1 cellular context compared by ENCODE assay signal in the genomic region with DNA sequence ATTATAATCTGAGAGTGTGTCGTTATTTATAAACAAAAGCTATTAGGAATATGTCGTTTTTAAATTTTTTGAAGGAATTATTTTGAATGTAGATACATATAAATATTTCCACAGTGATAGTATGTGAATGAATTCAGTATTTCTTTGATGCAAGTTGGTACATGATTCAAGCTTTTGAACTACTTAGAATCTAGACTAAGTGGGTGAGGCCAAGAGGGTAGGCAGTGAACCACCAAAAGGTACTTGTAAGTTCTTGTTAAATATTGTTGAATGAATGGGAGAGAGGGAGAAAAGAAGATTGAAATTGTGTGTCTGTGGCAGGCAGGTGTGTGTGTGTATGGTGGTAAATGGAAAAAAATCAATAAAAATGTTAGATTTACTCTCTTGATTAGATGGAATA.
TF ChIP-seq lines count a peak whose summit lies in the region.

No MANE protein-coding gene starts in this region.

TF ChIP-seq in GM23338, 12 proteins besides CTCF, POLR2A, EP300 and RAD21 (continued from another document):
- TF ChIP-seq, protein P1, sequence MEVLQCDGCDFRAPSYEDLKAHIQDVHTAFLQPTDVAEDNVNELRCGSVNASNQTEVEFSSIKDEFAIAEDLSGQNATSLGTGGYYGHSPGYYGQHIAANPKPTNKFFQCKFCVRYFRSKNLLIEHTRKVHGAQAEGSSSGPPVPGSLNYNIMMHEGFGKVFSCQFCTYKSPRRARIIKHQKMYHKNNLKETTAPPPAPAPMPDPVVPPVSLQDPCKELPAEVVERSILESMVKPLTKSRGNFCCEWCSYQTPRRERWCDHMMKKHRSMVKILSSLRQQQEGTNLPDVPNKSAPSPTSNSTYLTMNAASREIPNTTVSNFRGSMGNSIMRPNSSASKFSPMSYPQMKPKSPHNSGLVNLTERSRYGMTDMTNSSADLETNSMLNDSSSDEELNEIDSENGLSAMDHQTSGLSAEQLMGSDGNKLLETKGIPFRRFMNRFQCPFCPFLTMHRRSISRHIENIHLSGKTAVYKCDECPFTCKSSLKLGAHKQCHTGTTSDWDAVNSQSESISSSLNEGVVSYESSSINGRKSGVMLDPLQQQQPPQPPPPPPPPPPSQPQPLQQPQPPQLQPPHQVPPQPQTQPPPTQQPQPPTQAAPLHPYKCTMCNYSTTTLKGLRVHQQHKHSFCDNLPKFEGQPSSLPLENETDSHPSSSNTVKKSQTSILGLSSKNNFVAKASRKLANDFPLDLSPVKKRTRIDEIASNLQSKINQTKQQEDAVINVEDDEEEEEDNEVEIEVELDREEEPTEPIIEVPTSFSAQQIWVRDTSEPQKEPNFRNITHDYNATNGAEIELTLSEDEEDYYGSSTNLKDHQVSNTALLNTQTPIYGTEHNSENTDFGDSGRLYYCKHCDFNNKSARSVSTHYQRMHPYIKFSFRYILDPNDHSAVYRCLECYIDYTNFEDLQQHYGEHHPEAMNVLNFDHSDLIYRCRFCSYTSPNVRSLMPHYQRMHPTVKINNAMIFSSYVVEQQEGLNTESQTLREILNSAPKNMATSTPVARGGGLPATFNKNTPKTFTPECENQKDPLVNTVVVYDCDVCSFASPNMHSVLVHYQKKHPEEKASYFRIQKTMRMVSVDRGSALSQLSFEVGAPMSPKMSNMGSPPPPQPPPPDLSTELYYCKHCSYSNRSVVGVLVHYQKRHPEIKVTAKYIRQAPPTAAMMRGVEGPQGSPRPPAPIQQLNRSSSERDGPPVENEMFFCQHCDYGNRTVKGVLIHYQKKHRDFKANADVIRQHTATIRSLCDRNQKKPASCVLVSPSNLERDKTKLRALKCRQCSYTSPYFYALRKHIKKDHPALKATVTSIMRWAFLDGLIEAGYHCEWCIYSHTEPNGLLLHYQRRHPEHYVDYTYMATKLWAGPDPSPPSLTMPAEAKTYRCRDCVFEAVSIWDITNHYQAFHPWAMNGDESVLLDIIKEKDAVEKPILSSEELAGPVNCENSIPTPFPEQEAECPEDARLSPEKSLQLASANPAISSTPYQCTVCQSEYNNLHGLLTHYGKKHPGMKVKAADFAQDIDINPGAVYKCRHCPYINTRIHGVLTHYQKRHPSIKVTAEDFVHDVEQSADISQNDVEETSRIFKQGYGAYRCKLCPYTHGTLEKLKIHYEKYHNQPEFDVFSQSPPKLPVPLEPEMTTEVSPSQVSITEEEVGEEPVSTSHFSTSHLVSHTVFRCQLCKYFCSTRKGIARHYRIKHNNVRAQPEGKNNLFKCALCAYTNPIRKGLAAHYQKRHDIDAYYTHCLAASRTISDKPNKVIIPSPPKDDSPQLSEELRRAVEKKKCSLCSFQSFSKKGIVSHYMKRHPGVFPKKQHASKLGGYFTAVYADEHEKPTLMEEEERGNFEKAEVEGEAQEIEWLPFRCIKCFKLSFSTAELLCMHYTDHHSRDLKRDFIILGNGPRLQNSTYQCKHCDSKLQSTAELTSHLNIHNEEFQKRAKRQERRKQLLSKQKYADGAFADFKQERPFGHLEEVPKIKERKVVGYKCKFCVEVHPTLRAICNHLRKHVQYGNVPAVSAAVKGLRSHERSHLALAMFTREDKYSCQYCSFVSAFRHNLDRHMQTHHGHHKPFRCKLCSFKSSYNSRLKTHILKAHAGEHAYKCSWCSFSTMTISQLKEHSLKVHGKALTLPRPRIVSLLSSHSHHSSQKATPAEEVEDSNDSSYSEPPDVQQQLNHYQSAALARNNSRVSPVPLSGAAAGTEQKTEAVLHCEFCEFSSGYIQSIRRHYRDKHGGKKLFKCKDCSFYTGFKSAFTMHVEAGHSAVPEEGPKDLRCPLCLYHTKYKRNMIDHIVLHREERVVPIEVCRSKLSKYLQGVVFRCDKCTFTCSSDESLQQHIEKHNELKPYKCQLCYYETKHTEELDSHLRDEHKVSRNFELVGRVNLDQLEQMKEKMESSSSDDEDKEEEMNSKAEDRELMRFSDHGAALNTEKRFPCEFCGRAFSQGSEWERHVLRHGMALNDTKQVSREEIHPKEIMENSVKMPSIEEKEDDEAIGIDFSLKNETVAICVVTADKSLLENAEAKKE (CRISPR knock-in tag; IDR thresholded peaks at IDR 0.05) = no peak
- no peak for TF ChIP-seq STAT1 (IDR thresholded peaks at IDR 0.05; ENCODE audit: unreplicated experiment)
- TF ChIP-seq ZNF331 (CRISPR knock-in tag; IDR thresholded peaks at IDR 0.05; ENCODE audit: low read depth) = no peak
- TF ChIP-seq CREB1 (CRISPR knock-in tag; IDR thresholded peaks at IDR 0.05; ENCODE audit: low read depth) = no peak
- TF ChIP-seq EZH2 (IDR thresholded peaks at IDR 0.05; ENCODE audit: low read depth, unreplicated experiment) = no peak
- no peak for TF ChIP-seq ZNF114 (CRISPR knock-in tag; IDR thresholded peaks at IDR 0.05)
TF ChIP-seq in GM23338: peak in this region for 0.
